In the genomic region with DNA sequence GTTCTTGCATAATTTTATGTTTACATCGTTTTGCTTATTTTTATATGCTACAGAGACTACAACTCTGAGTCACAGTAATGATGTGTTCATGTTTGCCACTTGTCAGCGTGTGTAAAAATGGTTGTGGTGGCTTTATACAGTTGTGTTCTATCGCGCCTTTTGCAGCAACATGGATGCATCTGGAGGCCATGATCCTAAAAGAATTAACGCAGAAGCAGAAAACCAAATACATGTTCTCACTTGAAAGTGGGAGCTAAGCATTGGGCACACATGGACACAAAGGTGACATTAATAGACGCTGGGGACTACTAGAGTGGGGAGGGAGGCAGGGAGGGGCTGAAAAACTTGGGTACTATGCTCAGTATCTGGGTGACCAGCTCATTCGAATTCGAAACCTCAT, we compare ENCODE assay signal across 1 cellular context.
TF ChIP-seq lines count a peak whose summit lies in the region.

No MANE protein-coding gene starts in this region.

TF ChIP-seq in H1, 55 proteins besides CTCF, POLR2A, EP300 and RAD21:
- TF ChIP-seq CBX8 (IDR thresholded peaks at IDR 0.05; ENCODE audit: borderline replicate concordance, low read depth, low read length) (no peak), CBX5 (IDR thresholded peaks at IDR 0.05; ENCODE audit: low read depth, low read length) (no peak), SIN3A (conservative IDR thresholded peaks at IDR 0.05 in 1 of 2, IDR thresholded peaks at IDR 0.05 in 1 of 2; ENCODE audit: low read depth in 1 of 2, low read length in 2 of 2) (no peak), EZH2 (IDR thresholded peaks at IDR 0.05; ENCODE audit: low read depth, low read length, severe bottlenecking) (no peak), BACH1 (IDR thresholded peaks at IDR 0.05; ENCODE audit: low read length) (no peak), YY1 (IDR thresholded peaks at IDR 0.05; ENCODE audit: low read depth, low read length) (no peak), CEBPB (IDR thresholded peaks at IDR 0.05; ENCODE audit: low read depth, low read length) (no peak), SP1 (IDR thresholded peaks at IDR 0.05; ENCODE audit: low read depth, low read length) (no peak), RFX5 (IDR thresholded peaks at IDR 0.05; ENCODE audit: borderline replicate concordance, low read depth, low read length) (no peak)
- TF ChIP-seq, protein P1, sequence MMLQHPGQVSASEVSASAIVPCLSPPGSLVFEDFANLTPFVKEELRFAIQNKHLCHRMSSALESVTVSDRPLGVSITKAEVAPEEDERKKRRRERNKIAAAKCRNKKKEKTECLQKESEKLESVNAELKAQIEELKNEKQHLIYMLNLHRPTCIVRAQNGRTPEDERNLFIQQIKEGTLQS (IDR thresholded peaks at IDR 0.05; ENCODE audit: insufficient read depth, low read depth, low read length) = no peak
- TF ChIP-seq, protein P2, sequence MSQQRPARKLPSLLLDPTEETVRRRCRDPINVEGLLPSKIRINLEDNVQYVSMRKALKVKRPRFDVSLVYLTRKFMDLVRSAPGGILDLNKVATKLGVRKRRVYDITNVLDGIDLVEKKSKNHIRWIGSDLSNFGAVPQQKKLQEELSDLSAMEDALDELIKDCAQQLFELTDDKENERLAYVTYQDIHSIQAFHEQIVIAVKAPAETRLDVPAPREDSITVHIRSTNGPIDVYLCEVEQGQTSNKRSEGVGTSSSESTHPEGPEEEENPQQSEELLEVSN (IDR thresholded peaks at IDR 0.05) = no peak
